Comparison of ENCODE assay signal across 21 cellular contexts in the genomic region with DNA sequence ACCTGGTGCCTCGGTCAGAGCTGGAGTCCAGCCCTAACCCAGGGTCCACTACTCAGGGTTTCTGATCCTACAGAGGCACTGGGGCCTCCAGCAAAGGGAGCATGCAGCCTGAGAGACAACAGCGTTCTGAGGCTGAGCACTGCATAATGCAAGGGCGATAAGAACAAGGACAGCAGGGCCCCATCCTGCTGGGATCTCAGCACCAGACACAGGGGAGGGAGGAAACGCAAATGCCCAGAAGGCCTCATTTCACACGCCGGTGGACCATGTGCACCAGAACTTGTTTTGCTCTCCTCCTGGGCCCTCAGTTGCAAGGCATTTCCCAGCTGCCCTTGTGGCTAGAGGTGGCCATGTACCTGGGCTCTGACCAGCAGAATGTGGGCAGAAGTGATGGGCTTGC.
A peak's percentile ranks its signal among the peaks of the same experiment; 100 is the strongest.
DNase-seq lines count a peak whose midpoint lies in the region; ATAC-seq and TF ChIP-seq lines count a peak whose summit lies in the region.
"Had no signal": no experiment of that assay in that cellular context is flagged by ENCODE, and none has a peak within 500 bp of the region (broad histone marks: within the 10 kb centered on the region; RNA-seq: fewer than 3 reads in every experiment).

No MANE protein-coding gene starts in this region.

- no peak overlapping the region for H3T11ph ChIP-seq in H9 (ENCODE audit: low read length)

- no peak overlapping the region for H3K4ac ChIP-seq in H9 (ENCODE audit: low read depth, low read length)

- DNase-seq in BE2C (peak; percentile 73), hepatocyte (ENCODE audit: low spot score) (peak; percentile 37), H9 (no peak)
- DNase-seq in stimulated activated naive B cell treated with anti-CD40 and anti-IgM and Interleukin-4, amounts not matched to agents 10 μg/mL and 1 μg/mL and 100 μg/mL, for 72 hours: no peak
- no peak for DNase-seq in activated CD4-positive, alpha-beta T cell treated with anti-CD3 and anti-CD28 coated beads for 36 hours
- no peak for DNase-seq in T-helper 2 cell treated with Interferon-gamma antibody and Interleukin-4, amounts not matched to agents 5 μg/mL and 100 μg/mL, for 36 hours (ENCODE audit: low spot score)
- DNase-seq: AML-193; CD4-positive, CD25-positive, alpha-beta regulatory T cell; CD8-positive, alpha-beta memory T cell; COR-L47; DMS 273 treated with DMSO at 0.1 percent for 48 hours; DMS53; DND-41; EL; GM23248; HCEC 1CT; HFFc6 had no signal

- no peak overlapping the region for H2BK120ac ChIP-seq in H9 (ENCODE audit: low read depth, low read length, poor library complexity, severe bottlenecking)

- no peaks in the 10 kb centered on the region for H3K9me3 ChIP-seq in BE2C
- no peaks in the 10 kb centered on the region for H3K9me3 ChIP-seq in HEK293 (ENCODE audit: control insufficient read depth, insufficient read depth, low read depth, low read length)
- H3K9me3 ChIP-seq in hepatocyte (ENCODE audit: low read depth): no peaks in the 10 kb centered on the region
- no peaks in the 10 kb centered on the region for H3K9me3 ChIP-seq in H9 (ENCODE audit: control insufficient read depth, low read depth, low read length)
- H3K9me3 ChIP-seq: A549 had no signal

- no peaks in the 10 kb centered on the region for H3K9me2 ChIP-seq in hepatocyte (replicated peaks; ENCODE audit: insufficient read depth)

- no peak overlapping the region for H2BK20ac ChIP-seq in H9 (ENCODE audit: low read depth, low read length, poor library complexity, severe bottlenecking)

- H2BK15ac ChIP-seq in H9 (ENCODE audit: low read depth, low read length): no peak overlapping the region

- H3K27me3 ChIP-seq in BE2C: no peaks in the 10 kb centered on the region
- no peaks in the 10 kb centered on the region for H3K27me3 ChIP-seq in hepatocyte
- H3K27me3 ChIP-seq in H9 (ENCODE audit: insufficient read depth, low read length): no peaks in the 10 kb centered on the region

- no peaks in the 10 kb centered on the region for H3K27me3 Mint-ChIP-seq in stimulated activated naive B cell treated with anti-CD40 and anti-IgM and Interleukin-4, amounts not matched to agents 10 μg/mL and 1 μg/mL and 100 μg/mL, for 72 hours
- H3K27me3 Mint-ChIP-seq in activated CD4-positive, alpha-beta T cell treated with anti-CD3 and anti-CD28 coated beads for 36 hours: no peaks in the 10 kb centered on the region
- H3K27me3 Mint-ChIP-seq in H9 (ENCODE audit: low read depth): peaks cover 3% of the 10 kb centered on the region
- H3K27me3 Mint-ChIP-seq in T-helper 2 cell treated with Interferon-gamma antibody and Interleukin-4, amounts not matched to agents 5 μg/mL and 100 μg/mL, for 36 hours (ENCODE audit: low read depth): no peaks in the 10 kb centered on the region
- H3K27me3 Mint-ChIP-seq: CD4-positive, CD25-positive, alpha-beta regulatory T cell had no signal

- H4K20me1 ChIP-seq in hepatocyte (ENCODE audit: insufficient read depth, poor library complexity, severe bottlenecking) (no peaks in the 10 kb centered on the region), H9 (ENCODE audit: control insufficient read depth, insufficient read depth, insufficient read length) (no peaks in the 10 kb centered on the region)

- H3K4me3 Mint-ChIP-seq in stimulated activated naive B cell treated with anti-CD40 and anti-IgM and Interleukin-4, amounts not matched to agents 10 μg/mL and 1 μg/mL and 100 μg/mL, for 72 hours: no peak overlapping the region
- no peak overlapping the region for H3K4me3 Mint-ChIP-seq in activated CD4-positive, alpha-beta T cell treated with anti-CD3 and anti-CD28 coated beads for 36 hours
- no peak overlapping the region for H3K4me3 Mint-ChIP-seq in H9
- no peak overlapping the region for H3K4me3 Mint-ChIP-seq in T-helper 2 cell treated with Interferon-gamma antibody and Interleukin-4, amounts not matched to agents 5 μg/mL and 100 μg/mL, for 36 hours
- H3K4me3 Mint-ChIP-seq: CD4-positive, CD25-positive, alpha-beta regulatory T cell; CD8-positive, alpha-beta memory T cell; HFFc6 had no signal

- intact Hi-C loops in activated CD4-positive, alpha-beta T cell treated with anti-CD3 and anti-CD28 coated beads for 36 hours (cut with DNase I, micrococcal nuclease): no loop called here

- H4K5ac ChIP-seq in H9 (ENCODE audit: insufficient read length, low read depth, low read length): no peak overlapping the region

- no peak overlapping the region; the same call in 1 of the 2 replicates for H3K14ac ChIP-seq in H9 (ENCODE audit: insufficient read depth, low read length)

- 69% methylated on average over 6 of the region's 6 CpGs for WGBS in hepatocyte (ENCODE audit: low lambda C conversion rate, missing lambda C conversion rate)
- no CpG with 5 or more reads among the region's 6 CpGs for WGBS in H9 (ENCODE audit: extremely low coverage, insufficient read length, low lambda C conversion rate)

- H3K79me1 ChIP-seq in H9 (ENCODE audit: insufficient read depth, low read depth, low read length, poor library complexity, severe bottlenecking): no peaks in the 10 kb centered on the region

- no peak overlapping the region for H3K56ac ChIP-seq in H9 (ENCODE audit: insufficient read length, low read depth, low read length)

- POLR2A ChIA-PET in HEK293 (lab: Yijun Ruan, JAX): no interaction called here
- POLR2A ChIA-PET in activated CD4-positive, alpha-beta T cell treated with anti-CD3 and anti-CD28 coated beads for 36 hours (lab: Charles Lee): no interaction called here

- no peak overlapping the region for H4K8ac ChIP-seq in H9 (replicated peaks; ENCODE audit: insufficient read length, low read depth, low read length)

- H3K4me1 ChIP-seq in BE2C: peaks cover 60% of the 10 kb centered on the region
- H3K4me1 ChIP-seq in HEK293 (ENCODE audit: control insufficient read depth, insufficient read depth, low read length): no peaks in the 10 kb centered on the region
- peaks cover 7% of the 10 kb centered on the region for H3K4me1 ChIP-seq in hepatocyte (ENCODE audit: insufficient read depth)
- no peaks in the 10 kb centered on the region for H3K4me1 ChIP-seq in H9 (ENCODE audit: insufficient read depth, low read length)
- H3K4me1 ChIP-seq: A549 had no signal

- H3K79me2 ChIP-seq in hepatocyte (no peaks in the 10 kb centered on the region), H9 (ENCODE audit: insufficient read depth, low read length) (no peaks in the 10 kb centered on the region)

- no peak overlapping the region for H3K4me3 ChIP-seq in BE2C (ENCODE audit: low read depth, low read length)
- no peak overlapping the region for H3K4me3 ChIP-seq in HEK293 (ENCODE audit: low read depth, low read length)
- H3K4me3 ChIP-seq in hepatocyte: no peak overlapping the region
- H3K4me3 ChIP-seq: A549, GM23248 had no signal

- H3K36me3 Mint-ChIP-seq in stimulated activated naive B cell treated with anti-CD40 and anti-IgM and Interleukin-4, amounts not matched to agents 10 μg/mL and 1 μg/mL and 100 μg/mL, for 72 hours: no peaks in the 10 kb centered on the region
- no peaks in the 10 kb centered on the region for H3K36me3 Mint-ChIP-seq in activated CD4-positive, alpha-beta T cell treated with anti-CD3 and anti-CD28 coated beads for 36 hours (ENCODE audit: low read depth)
- H3K36me3 Mint-ChIP-seq in H9 (ENCODE audit: insufficient read depth in 1 of 3, low read depth in 3 of 3): no peaks in the 10 kb centered on the region
- no peaks in the 10 kb centered on the region for H3K36me3 Mint-ChIP-seq in T-helper 2 cell treated with Interferon-gamma antibody and Interleukin-4, amounts not matched to agents 5 μg/mL and 100 μg/mL, for 36 hours (ENCODE audit: low read depth)
- H3K36me3 Mint-ChIP-seq: CD4-positive, CD25-positive, alpha-beta regulatory T cell; CD8-positive, alpha-beta memory T cell had no signal

- H3K4me2 ChIP-seq in hepatocyte: no peak overlapping the region
- no peak overlapping the region for H3K4me2 ChIP-seq in H9 (ENCODE audit: insufficient read depth, insufficient read length, low read length)
- H3K4me2 ChIP-seq: A549 had no signal

- no peak overlapping the region for H3K9ac ChIP-seq in H9 (ENCODE audit: extremely low read depth, insufficient read length, low read length)
- H3K9ac ChIP-seq: GM23248 had no signal

- ATAC-seq in stimulated activated naive B cell treated with anti-CD40 and anti-IgM and Interleukin-4, amounts not matched to agents 10 μg/mL and 1 μg/mL and 100 μg/mL, for 72 hours (replicated peaks): no peak
- no peak for ATAC-seq in activated CD4-positive, alpha-beta T cell treated with anti-CD3 and anti-CD28 coated beads for 36 hours

- H4K91ac ChIP-seq in H9 (ENCODE audit: insufficient read length, low read depth, low read length): no peak overlapping the region

- no peaks in the 10 kb centered on the region for H3K23me2 ChIP-seq in H9 (ENCODE audit: insufficient read length, low read depth, low read length, poor library complexity, severe bottlenecking)

- no peak overlapping the region for H2AK5ac ChIP-seq in H9 (ENCODE audit: insufficient read length, low read length)

- no peaks in the 10 kb centered on the region for H3K9me3 Mint-ChIP-seq in stimulated activated naive B cell treated with anti-CD40 and anti-IgM and Interleukin-4, amounts not matched to agents 10 μg/mL and 1 μg/mL and 100 μg/mL, for 72 hours
- no peaks in the 10 kb centered on the region for H3K9me3 Mint-ChIP-seq in activated CD4-positive, alpha-beta T cell treated with anti-CD3 and anti-CD28 coated beads for 36 hours (ENCODE audit: low read depth)
- no peaks in the 10 kb centered on the region for H3K9me3 Mint-ChIP-seq in H9
- no peaks in the 10 kb centered on the region for H3K9me3 Mint-ChIP-seq in T-helper 2 cell treated with Interferon-gamma antibody and Interleukin-4, amounts not matched to agents 5 μg/mL and 100 μg/mL, for 36 hours
- H3K9me3 Mint-ChIP-seq: CD4-positive, CD25-positive, alpha-beta regulatory T cell; CD8-positive, alpha-beta memory T cell; HFFc6 had no signal

- peak overlapping the region; percentile 31 for H3K27ac Mint-ChIP-seq in stimulated activated naive B cell treated with anti-CD40 and anti-IgM and Interleukin-4, amounts not matched to agents 10 μg/mL and 1 μg/mL and 100 μg/mL, for 72 hours
- H3K27ac Mint-ChIP-seq in activated CD4-positive, alpha-beta T cell treated with anti-CD3 and anti-CD28 coated beads for 36 hours: no peak overlapping the region
- no peak overlapping the region for H3K27ac Mint-ChIP-seq in H9
- H3K27ac Mint-ChIP-seq in T-helper 2 cell treated with Interferon-gamma antibody and Interleukin-4, amounts not matched to agents 5 μg/mL and 100 μg/mL, for 36 hours: no peak overlapping the region
- H3K27ac Mint-ChIP-seq: CD4-positive, CD25-positive, alpha-beta regulatory T cell; CD8-positive, alpha-beta memory T cell; HFFc6 had no signal

- H2AFZ ChIP-seq in hepatocyte (no peak overlapping the region), H9 (ENCODE audit: low read length) (no peak overlapping the region)
- H2AFZ ChIP-seq: GM23248 had no signal

- CTCF ChIA-PET in HEK293 (lab: Yijun Ruan, JAX): interaction anchor here (0.6 kb wide), 1 partner anchor 11 kb away, joined by 3 read pairs; no protein-coding TSS in a partner anchor
- CTCF ChIA-PET in activated CD4-positive, alpha-beta T cell treated with anti-CD3 and anti-CD28 coated beads for 36 hours (lab: Charles Lee): interaction anchor here (0.7 to 1.8 kb wide), 5 partner anchors 12 to 94 kb away, joined by 3 to 6 read pairs (median 4); no protein-coding TSS in a partner anchor

- H3K27ac ChIP-seq in HEK293 (ENCODE audit: extremely low read depth, low read depth, low read length) (no peak overlapping the region), hepatocyte (no peak overlapping the region), H9 (ENCODE audit: insufficient read length, low read depth, low read length) (no peak overlapping the region)
- H3K27ac ChIP-seq: 22Rv1, A549, GM23248, HL-60 had no signal

- H2BK5ac ChIP-seq in H9 (ENCODE audit: insufficient read length, low read length): no peak overlapping the region

- no peak overlapping the region for H2BK12ac ChIP-seq in H9 (ENCODE audit: insufficient read length, low read depth, low read length)

- peaks cover 8 to 35% of the 10 kb centered on the region in 2 donors for H3K4me1 Mint-ChIP-seq in stimulated activated naive B cell treated with anti-CD40 and anti-IgM and Interleukin-4, amounts not matched to agents 10 μg/mL and 1 μg/mL and 100 μg/mL, for 72 hours
- H3K4me1 Mint-ChIP-seq in activated CD4-positive, alpha-beta T cell treated with anti-CD3 and anti-CD28 coated beads for 36 hours: no peaks in the 10 kb centered on the region
- H3K4me1 Mint-ChIP-seq in H9: peaks cover 0 to 3% of the 10 kb centered on the region in 2 experiments; a peak in 1 of 4 replicates
- H3K4me1 Mint-ChIP-seq in T-helper 2 cell treated with Interferon-gamma antibody and Interleukin-4, amounts not matched to agents 5 μg/mL and 100 μg/mL, for 36 hours (ENCODE audit: low read depth): no peaks in the 10 kb centered on the region
- H3K4me1 Mint-ChIP-seq: CD4-positive, CD25-positive, alpha-beta regulatory T cell; CD8-positive, alpha-beta memory T cell had no signal

- no peaks in the 10 kb centered on the region for H3K36me3 ChIP-seq in BE2C
- H3K36me3 ChIP-seq in HEK293 (ENCODE audit: control insufficient read depth in 2 of 2, insufficient read depth in 1 of 2, low read length in 2 of 2): no peaks in the 10 kb centered on the region
- no peaks in the 10 kb centered on the region for H3K36me3 ChIP-seq in hepatocyte (replicated peaks; ENCODE audit: insufficient read depth, low read depth)

- H3K23ac ChIP-seq in H9 (ENCODE audit: insufficient read length, low read depth, low read length): no peak overlapping the region

- no peak for TF ChIP-seq CTCF in BE2C (IDR thresholded peaks at IDR 0.05; ENCODE audit: low read depth, low read length)
- no peak for TF ChIP-seq CTCF in HEK293 (tag by site-specific recombination; IDR thresholded peaks at IDR 0.05)
- TF ChIP-seq CTCF in hepatocyte (IDR thresholded peaks at IDR 0.05; ENCODE audit: poor library complexity): no peak
- TF ChIP-seq CTCF in H9 (conservative IDR thresholded peaks at IDR 0.05): no peak

- no peak overlapping the region for H3K18ac ChIP-seq in H9 (ENCODE audit: insufficient read length, low read depth, low read length)

Comparison
In these comparisons a context has a peak if more than half of its experiments do, and no peak if none do; other contexts are left out.
1. DNase-seq: peak in BE2C (single experiment) and hepatocyte (single experiment); none in stimulated activated naive B cell treated with anti-CD40 and anti-IgM and Interleukin-4, amounts not matched to agents 10 μg/mL and 1 μg/mL and 100 μg/mL, for 72 hours (single experiment), activated CD4-positive, alpha-beta T cell treated with anti-CD3 and anti-CD28 coated beads for 36 hours (single experiment), H9 (single experiment) and T-helper 2 cell treated with Interferon-gamma antibody and Interleukin-4, amounts not matched to agents 5 μg/mL and 100 μg/mL, for 36 hours (single experiment).